Comparison of ENCODE assay signal across 12 cellular contexts in the genomic region with DNA sequence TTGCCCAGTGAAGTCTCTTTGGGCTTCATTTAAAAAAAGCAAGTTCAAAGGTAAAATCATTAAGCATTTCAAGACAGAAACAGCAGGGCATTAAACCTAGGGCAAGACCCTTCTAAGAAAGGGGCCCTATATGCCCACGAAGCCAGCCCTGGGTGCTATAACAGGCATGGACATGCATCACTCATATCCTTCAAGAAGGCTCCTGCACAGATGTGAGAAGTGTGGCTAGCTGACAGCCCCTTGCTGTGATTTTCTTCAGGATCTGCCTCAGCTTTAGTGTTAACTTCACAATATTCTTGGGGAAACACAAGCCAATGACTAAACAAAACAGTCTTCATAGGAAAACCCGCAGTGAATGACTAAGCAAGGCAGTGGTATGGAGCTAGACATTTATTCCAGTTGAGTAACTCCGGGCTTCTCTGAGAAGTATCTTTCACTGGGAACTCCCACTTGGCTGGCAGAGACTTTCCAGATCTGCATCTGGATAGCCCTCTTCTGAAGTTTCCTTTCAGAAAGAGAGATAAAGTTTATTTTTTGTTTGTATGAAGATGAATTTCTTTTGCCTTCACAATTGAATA. TPM values are rescaled to one million over a fixed set of nuclear protein-coding genes. Genes with fewer than 3 reads are reported as not detected.
A peak's percentile ranks its signal among the peaks of the same experiment; 100 is the strongest.
DNase-seq lines count a peak whose midpoint lies in the region; ATAC-seq and TF ChIP-seq lines count a peak whose summit lies in the region.
"Had no signal": no experiment of that assay in that cellular context is flagged by ENCODE, and none has a peak within 500 bp of the region (broad histone marks: within the 10 kb centered on the region; RNA-seq: fewer than 3 reads in every experiment).

No MANE protein-coding gene starts in this region.

- H3K27ac ChIP-seq in RWPE1 = no peak overlapping the region
- no peak overlapping the region for H3K27ac ChIP-seq in fibroblast of lung (ENCODE audit: insufficient read depth, low read length)
- H3K27ac ChIP-seq: right atrium auricular region, SK-N-MC had no signal

- DNase-seq in activated CD4-positive, alpha-beta T cell treated with anti-CD3 and anti-CD28 coated beads for 36 hours = no peak
- no peak for DNase-seq in activated CD4-positive, alpha-beta T cell treated with anti-CD3 and anti-CD28 coated beads, Interleukin-2, amount 10 ng/mL, durations not matched to agents 24 days and 14 days
- DNase-seq in RWPE1 (ENCODE audit: low spot score) = peak; percentile 38
- peak; percentile 83 to 85 for DNase-seq in fibroblast of lung (ENCODE audit: low read depth in 2 of 2)
- no peak for DNase-seq in dermis blood vessel endothelial cell
- no peak for DNase-seq in DMS53 (lab: John Stamatoyannopoulos, UW)
- no peak for DNase-seq in type B pancreatic cell (ENCODE audit: extremely low spot score, unreplicated experiment)
- DNase-seq: left colon, NCI-H1436 treated with DMSO at 0.1 percent for 48 hours had no signal

- H3K27me3 ChIP-seq in fibroblast of lung (ENCODE audit: control insufficient read depth, insufficient read depth, low read length) (no peaks in the 10 kb centered on the region), skeletal muscle satellite cell (ENCODE audit: control insufficient read depth, insufficient read depth, low read length) (no peaks in the 10 kb centered on the region)
- H3K27me3 ChIP-seq: right atrium auricular region had no signal

- H3K36me3 ChIP-seq in fibroblast of lung (ENCODE audit: control insufficient read depth, insufficient read depth, low read length) (no peaks in the 10 kb centered on the region), skeletal muscle satellite cell (ENCODE audit: insufficient read depth, low read length) (no peaks in the 10 kb centered on the region)
- H3K36me3 ChIP-seq: right atrium auricular region had no signal

- intact Hi-C loops in activated CD4-positive, alpha-beta T cell treated with anti-CD3 and anti-CD28 coated beads for 36 hours (cut with DNase I, micrococcal nuclease) = no loop called here
- intact Hi-C loops in activated CD4-positive, alpha-beta T cell treated with anti-CD3 and anti-CD28 coated beads, Interleukin-2, amount 10 ng/mL, durations not matched to agents 24 days and 14 days (cut with micrococcal nuclease) = no loop called here

- no peaks in the 10 kb centered on the region for H4K20me1 ChIP-seq in fibroblast of lung (ENCODE audit: control insufficient read depth, extremely low read depth, insufficient read depth, low read length)

- H3K9ac ChIP-seq in fibroblast of lung (ENCODE audit: insufficient read depth, low read length) (no peak overlapping the region), skeletal muscle satellite cell (ENCODE audit: low read depth, low read length) (no peak overlapping the region)

- H3K79me2 ChIP-seq in fibroblast of lung (ENCODE audit: control insufficient read depth, insufficient read depth, low read length) = no peaks in the 10 kb centered on the region

- no peaks in the 10 kb centered on the region for H3K36me3 Mint-ChIP-seq in activated CD4-positive, alpha-beta T cell treated with anti-CD3 and anti-CD28 coated beads for 36 hours (ENCODE audit: low read depth)
- no peaks in the 10 kb centered on the region for H3K36me3 Mint-ChIP-seq in activated CD4-positive, alpha-beta T cell treated with anti-CD3 and anti-CD28 coated beads, Interleukin-2, amount 10 ng/mL, durations not matched to agents 24 days and 14 days (ENCODE audit: low read depth)
- H3K36me3 Mint-ChIP-seq in type B pancreatic cell = no peaks in the 10 kb centered on the region

- H3K9me3 Mint-ChIP-seq in activated CD4-positive, alpha-beta T cell treated with anti-CD3 and anti-CD28 coated beads for 36 hours (ENCODE audit: low read depth) = no peaks in the 10 kb centered on the region
- no peaks in the 10 kb centered on the region for H3K9me3 Mint-ChIP-seq in activated CD4-positive, alpha-beta T cell treated with anti-CD3 and anti-CD28 coated beads, Interleukin-2, amount 10 ng/mL, durations not matched to agents 24 days and 14 days
- H3K9me3 Mint-ChIP-seq in type B pancreatic cell = no peaks in the 10 kb centered on the region

- H3K4me3 ChIP-seq in fibroblast of lung (replicated peaks in 1 of 4; ENCODE audit: control extremely low read depth in 1 of 4, insufficient read depth in 1 of 4, low read depth in 3 of 4, low read length in 4 of 4) (no peak overlapping the region), skeletal muscle satellite cell (ENCODE audit: low read length) (peak overlapping the region; percentile 18)
- H3K4me3 ChIP-seq: right atrium auricular region, SK-N-MC had no signal

- no peak overlapping the region for H3K4me2 ChIP-seq in fibroblast of lung (ENCODE audit: extremely low read depth, insufficient read depth, low read length)
- peak overlapping the region; percentile 40 for H3K4me2 ChIP-seq in skeletal muscle satellite cell (ENCODE audit: low read length)

- TF ChIP-seq CTCF in RWPE1 (conservative IDR thresholded peaks at IDR 0.05; ENCODE audit: low read depth) (no peak), fibroblast of lung (conservative IDR thresholded peaks at IDR 0.05 in 1 of 2, IDR thresholded peaks at IDR 0.05 in 1 of 2; ENCODE audit: low read depth in 1 of 2, low read length in 2 of 2) (no peak), type B pancreatic cell (conservative IDR thresholded peaks at IDR 0.05) (no peak)

- H3K4me1 ChIP-seq in fibroblast of lung (ENCODE audit: control insufficient read depth, extremely low read depth, insufficient read depth, low read length) = no peaks in the 10 kb centered on the region
- H3K4me1 ChIP-seq in skeletal muscle satellite cell (ENCODE audit: control insufficient read depth, insufficient read depth, low read length) = peaks cover 14% of the 10 kb centered on the region
- H3K4me1 ChIP-seq: right atrium auricular region had no signal

- H3K4me3 Mint-ChIP-seq in activated CD4-positive, alpha-beta T cell treated with anti-CD3 and anti-CD28 coated beads for 36 hours = no peak overlapping the region
- no peak overlapping the region for H3K4me3 Mint-ChIP-seq in activated CD4-positive, alpha-beta T cell treated with anti-CD3 and anti-CD28 coated beads, Interleukin-2, amount 10 ng/mL, durations not matched to agents 24 days and 14 days
- H3K4me3 Mint-ChIP-seq in type B pancreatic cell = no peak overlapping the region

- H3K4me1 Mint-ChIP-seq in activated CD4-positive, alpha-beta T cell treated with anti-CD3 and anti-CD28 coated beads for 36 hours = peaks cover 4% of the 10 kb centered on the region
- H3K4me1 Mint-ChIP-seq in activated CD4-positive, alpha-beta T cell treated with anti-CD3 and anti-CD28 coated beads, Interleukin-2, amount 10 ng/mL, durations not matched to agents 24 days and 14 days = no peaks in the 10 kb centered on the region
- H3K4me1 Mint-ChIP-seq in type B pancreatic cell (ENCODE audit: unreplicated experiment) = peaks cover 15% of the 10 kb centered on the region

- no peak overlapping the region for H3K27ac Mint-ChIP-seq in activated CD4-positive, alpha-beta T cell treated with anti-CD3 and anti-CD28 coated beads for 36 hours
- no peak overlapping the region for H3K27ac Mint-ChIP-seq in activated CD4-positive, alpha-beta T cell treated with anti-CD3 and anti-CD28 coated beads, Interleukin-2, amount 10 ng/mL, durations not matched to agents 24 days and 14 days
- H3K27ac Mint-ChIP-seq in type B pancreatic cell = no peak overlapping the region

- CTCF ChIA-PET in activated CD4-positive, alpha-beta T cell treated with anti-CD3 and anti-CD28 coated beads for 36 hours (lab: Charles Lee) = no interaction called here
- CTCF ChIA-PET in RWPE1 (lab: Yijun Ruan, JAX) = no interaction called here

- POLR2A ChIA-PET in activated CD4-positive, alpha-beta T cell treated with anti-CD3 and anti-CD28 coated beads for 36 hours (lab: Charles Lee) = no interaction called here
- POLR2A ChIA-PET in RWPE1 (lab: Yijun Ruan, JAX; ENCODE audit: low non-redundant PET) = no interaction called here

- H3K9me3 ChIP-seq in fibroblast of lung (ENCODE audit: control insufficient read depth, insufficient read depth, low read depth, low read length) (no peaks in the 10 kb centered on the region), skeletal muscle satellite cell (replicated peaks; ENCODE audit: low read length) (no peaks in the 10 kb centered on the region)
- H3K9me3 ChIP-seq: right atrium auricular region had no signal

- no peak overlapping the region for H2AFZ ChIP-seq in fibroblast of lung (ENCODE audit: low read length)

- no peaks in the 10 kb centered on the region for H3K27me3 Mint-ChIP-seq in activated CD4-positive, alpha-beta T cell treated with anti-CD3 and anti-CD28 coated beads for 36 hours
- H3K27me3 Mint-ChIP-seq in activated CD4-positive, alpha-beta T cell treated with anti-CD3 and anti-CD28 coated beads, Interleukin-2, amount 10 ng/mL, durations not matched to agents 24 days and 14 days = no peaks in the 10 kb centered on the region
- H3K27me3 Mint-ChIP-seq in type B pancreatic cell = no peaks in the 10 kb centered on the region

- ATAC-seq in activated CD4-positive, alpha-beta T cell treated with anti-CD3 and anti-CD28 coated beads for 36 hours = peak; percentile 33
- ATAC-seq: left colon had no signal

RNA-seq across cellular contexts. Expression of a gene that starts 11.9 kb away (rescaled TPM):
- 1 to 10 TPM; 1.5 to 2.2 TPM for total RNA-seq in activated CD4-positive, alpha-beta T cell treated with anti-CD3 and anti-CD28 coated beads for 36 hours
- total RNA-seq in activated CD4-positive, alpha-beta T cell treated with anti-CD3 and anti-CD28 coated beads, Interleukin-2, amount 10 ng/mL, durations not matched to agents 24 days and 14 days = 1.8 and 2.0 TPM in 2 replicates
- total RNA-seq in fibroblast of lung = 17.7 and 27.6 TPM in 2 replicates
- 8.1 and 12.8 TPM in 2 replicates for polyA plus RNA-seq in fibroblast of lung
- 6.6 and 9.3 TPM in 2 replicates for polyA plus RNA-seq in fibroblast of lung (2012)
- polyA minus RNA-seq in fibroblast of lung (ENCODE audit: low replicate concordance) = 3.5 and 6.0 TPM in 2 replicates
- total RNA-seq in skeletal muscle satellite cell (2012; rRNA removed) = 17.0 and 40.1 TPM in 2 replicates
- 149 and 161 TPM in 2 replicates for total RNA-seq in dermis blood vessel endothelial cell
- total RNA-seq in type B pancreatic cell (ENCODE audit: low replicate concordance) = 17.1 and 18.9 TPM in 2 replicates

Comparison
In these comparisons a context has a peak if more than half of its experiments do, and no peak if none do; other contexts are left out.
1. DNase-seq: peak in RWPE1 (single experiment) and fibroblast of lung (2 of 2); none in activated CD4-positive, alpha-beta T cell treated with anti-CD3 and anti-CD28 coated beads for 36 hours (single experiment), activated CD4-positive, alpha-beta T cell treated with anti-CD3 and anti-CD28 coated beads, Interleukin-2, amount 10 ng/mL, durations not matched to agents 24 days and 14 days (single experiment), dermis blood vessel endothelial cell (single experiment), DMS53 (single experiment) and type B pancreatic cell (single experiment).